In the genomic region with DNA sequence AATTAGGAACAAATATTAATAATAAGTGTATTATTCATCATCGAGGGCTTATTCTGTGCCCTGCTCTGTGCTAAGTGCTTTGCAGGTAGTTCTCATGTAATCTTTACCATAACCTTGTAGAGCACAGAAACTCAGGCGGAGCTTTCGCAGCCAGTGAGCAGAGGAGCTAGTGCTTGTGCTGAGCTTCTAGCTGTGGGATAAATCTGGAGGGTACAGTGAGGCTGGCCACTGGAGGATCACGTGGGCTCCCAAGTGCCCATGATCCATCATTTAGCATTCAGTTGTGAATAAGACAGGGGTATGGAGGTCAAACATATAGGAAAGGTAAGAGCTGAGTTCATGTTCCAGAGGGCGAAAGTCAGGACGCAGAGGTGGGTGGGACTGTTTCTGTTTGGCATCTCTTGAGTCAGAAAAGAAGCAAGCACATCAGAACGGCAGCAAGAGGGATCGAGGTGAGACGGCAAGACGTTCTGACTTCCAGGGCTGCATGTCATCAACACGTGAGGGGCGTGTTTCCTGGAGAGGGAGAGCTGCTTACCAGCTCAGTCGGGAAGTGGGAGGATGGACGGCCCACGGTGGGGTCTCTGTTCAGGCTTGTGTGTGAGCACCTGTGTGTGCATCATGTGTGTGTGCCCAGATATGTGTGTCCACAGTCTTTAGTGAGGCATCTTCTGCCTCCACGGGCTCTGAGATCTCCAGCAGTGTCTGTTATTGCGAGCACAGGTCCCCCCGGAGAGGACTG, we compare ENCODE assay signal across 18 cellular contexts. TPM values are rescaled to one million over a fixed set of nuclear protein-coding genes. Genes with fewer than 3 reads are reported as not detected.
A peak's percentile ranks its signal among the peaks of the same experiment; 100 is the strongest.
DNase-seq lines count a peak whose midpoint lies in the region; ATAC-seq and TF ChIP-seq lines count a peak whose summit lies in the region.
"Had no signal": no experiment of that assay in that cellular context is flagged by ENCODE, and none has a peak within 500 bp of the region (broad histone marks: within the 10 kb centered on the region; RNA-seq: fewer than 3 reads in every experiment).

No MANE protein-coding gene starts in this region.

- intact Hi-C loops in PC-9 (cut with micrococcal nuclease; ENCODE audit: unreplicated experiment) (no loop called here), Calu3 (cut with micrococcal nuclease; ENCODE audit: unreplicated experiment) (no loop called here)

- H3K36me3 Mint-ChIP-seq in Calu3 (ENCODE audit: insufficient read depth, unreplicated experiment), result peaks cover 10% of the 10 kb centered on the region
- H3K36me3 Mint-ChIP-seq: naive thymus-derived CD8-positive, alpha-beta T cell had no signal

- no peaks in the 10 kb centered on the region for H3K27me3 Mint-ChIP-seq in Calu3 (ENCODE audit: unreplicated experiment)

- H3K27ac ChIP-seq in BLaER1, result no peak overlapping the region
- H3K27ac ChIP-seq in PC-9, result peak overlapping the region; percentile 24; the same call in 1 of the 2 replicates
- H3K27ac ChIP-seq: transverse colon had no signal

- H4K20me1 ChIP-seq in BLaER1 (no peaks in the 10 kb centered on the region), PC-9 (ENCODE audit: insufficient read depth) (no peaks in the 10 kb centered on the region)

- no peak overlapping the region for H3K4me3 Mint-ChIP-seq in Calu3 (ENCODE audit: low read depth, unreplicated experiment)
- H3K4me3 Mint-ChIP-seq: dendritic cell treated with granulocyte-macrophage colony-stimulating factor and Interleukin-4, amounts not matched to agents 40 ng/mL and 50 ng/mL, for 4 days; naive thymus-derived CD8-positive, alpha-beta T cell had no signal

- CTCF ChIA-PET in PC-9 (lab: Charles Lee), result interaction anchor here (1.1 to 1.9 kb wide), 4 partner anchors 13 to 23 kb away, joined by 3 to 6 read pairs (median 4); a partner anchor contains a TSS
- CTCF ChIA-PET in Calu3 (lab: Charles Lee), result interaction anchor here (0.8 to 1.6 kb wide), 5 partner anchors 9 to 37 kb away, joined by 3 to 6 read pairs (median 3); no protein-coding TSS in a partner anchor

- no peaks in the 10 kb centered on the region for H3K9me2 ChIP-seq in PC-9 (ENCODE audit: insufficient read depth)

- H3K9ac ChIP-seq in BLaER1, result no peak overlapping the region

- no peaks in the 10 kb centered on the region for H3K9me3 Mint-ChIP-seq in Calu3 (ENCODE audit: low read depth, unreplicated experiment)
- H3K9me3 Mint-ChIP-seq: dendritic cell treated with granulocyte-macrophage colony-stimulating factor and Interleukin-4, amounts not matched to agents 40 ng/mL and 50 ng/mL, for 4 days; naive thymus-derived CD8-positive, alpha-beta T cell had no signal

- ATAC-seq in omental fat pad (ENCODE audit: low FRiP score), result no peak
- ATAC-seq in GM19452 (IDR thresholded peaks at IDR 0.05; ENCODE audit: unreplicated experiment), result no peak
- no peak for ATAC-seq in GM21576 (IDR thresholded peaks at IDR 0.05; ENCODE audit: unreplicated experiment)
- ATAC-seq: HCT116; naive thymus-derived CD8-positive, alpha-beta T cell had no signal

- H3K9me3 ChIP-seq in BLaER1 (no peaks in the 10 kb centered on the region), PC-9 (ENCODE audit: insufficient read depth, low read depth) (no peaks in the 10 kb centered on the region)
- H3K9me3 ChIP-seq: transverse colon had no signal

- peaks cover 36% of the 10 kb centered on the region for H3K4me1 ChIP-seq in BLaER1
- peaks cover 59% of the 10 kb centered on the region for H3K4me1 ChIP-seq in PC-9 (replicated peaks; ENCODE audit: insufficient read depth)

- H3K36me3 ChIP-seq in BLaER1 (no peaks in the 10 kb centered on the region), PC-9 (ENCODE audit: low read depth) (no peaks in the 10 kb centered on the region)
- H3K36me3 ChIP-seq: transverse colon had no signal

- peaks cover 68% of the 10 kb centered on the region for H3K4me1 Mint-ChIP-seq in Calu3 (ENCODE audit: low read depth, unreplicated experiment)
- H3K4me1 Mint-ChIP-seq: naive thymus-derived CD8-positive, alpha-beta T cell had no signal

- no peak for TF ChIP-seq CTCF in PC-9 (conservative IDR thresholded peaks at IDR 0.05)
- no peak for TF ChIP-seq CTCF in omental fat pad (IDR thresholded peaks at IDR 0.05)
- TF ChIP-seq CTCF in Calu3 (IDR thresholded peaks at IDR 0.05; ENCODE audit: unreplicated experiment), result no peak

- no TSS peak for BruUV-seq in PC-9 (replicated peaks; lab: Mats Ljungman, UMichigan)
- BruUV-seq in Calu3 (replicated peaks; lab: Mats Ljungman, UMichigan), result no TSS peak

- no peak for DNase-seq in PC-9
- peak; percentile 0 for DNase-seq in epidermal melanocyte (ENCODE audit: insufficient read length, low spot score)
- DNase-seq in omental fat pad (ENCODE audit: low spot score), result peak; percentile 24
- DNase-seq in globus pallidus (ENCODE audit: low spot score), result no peak
- no peak for DNase-seq in Calu3
- DNase-seq: activated CD4-positive, alpha-beta T cell treated with anti-CD3 and anti-CD28 coated beads for 1 hour; foreskin melanocyte; Karpas-422; NCI-H1048; NCI-H526; stimulated activated naive CD4-positive, alpha-beta T cell; transverse colon had no signal

- H3K27me3 ChIP-seq in BLaER1, result no peaks in the 10 kb centered on the region
- H3K27me3 ChIP-seq in PC-9 (ENCODE audit: insufficient read depth, low read depth), result no peaks in the 10 kb centered on the region
- H3K27me3 ChIP-seq: transverse colon had no signal

- no peak overlapping the region for H2AFZ ChIP-seq in PC-9

- peaks cover 19% of the 10 kb centered on the region; the same call in 1 of the 2 replicates for H3F3A ChIP-seq in PC-9 (ENCODE audit: insufficient read depth, low read depth)

- POLR2A ChIA-PET in PC-9 (lab: Charles Lee; ENCODE audit: unreplicated experiment), result interaction anchor here (0.5 to 3.6 kb wide), 6 partner anchors 8 to 62 kb away, joined by 3 to 26 read pairs (median 5); a partner anchor contains a TSS

- H3K4me2 ChIP-seq in BLaER1, result peak overlapping the region; percentile 47; the same call in 1 of the 2 replicates
- H3K4me2 ChIP-seq in PC-9, result peak overlapping the region; percentile 42; the same call in 1 of the 2 replicates

- H3K79me2 ChIP-seq in PC-9 (ENCODE audit: low read depth), result no peaks in the 10 kb centered on the region

- no peak overlapping the region for H3K27ac Mint-ChIP-seq in Calu3 (ENCODE audit: unreplicated experiment)
- H3K27ac Mint-ChIP-seq: dendritic cell treated with granulocyte-macrophage colony-stimulating factor and Interleukin-4, amounts not matched to agents 40 ng/mL and 50 ng/mL, for 4 days had no signal

- H3K4me3 ChIP-seq in BLaER1 (no peak overlapping the region), PC-9 (no peak overlapping the region)
- H3K4me3 ChIP-seq: transverse colon had no signal

RNA-seq across cellular contexts. Expression of a gene that starts 16.8 kb away (rescaled TPM):
- total RNA-seq in PC-9 (2021), result 84.1 and 94.9 TPM in 2 replicates
- total RNA-seq in omental fat pad, result 1 to 10 TPM in 1 of 4 donors, under 1 TPM in 2, not detected in 1; 0.37 to 5.5 (median 0.75) TPM
- 32.7 and 45.5 TPM in 2 replicates for total RNA-seq in Calu3 (2022)
- total RNA-seq: naive thymus-derived CD8-positive, alpha-beta T cell had no signal

RNA-seq across cellular contexts. Expression of a gene that starts 24.4 kb away (rescaled TPM):
- total RNA-seq in PC-9 (2021), result 3,783 and 4,555 TPM in 2 replicates
- total RNA-seq in omental fat pad, result 100 to 1,000 TPM in 3 of 4 donors, 1 to 10 TPM in 1; 2.5 to 248 (median 111) TPM
- total RNA-seq in Calu3 (2022), result 2,370 and 2,828 TPM in 2 replicates
- total RNA-seq: naive thymus-derived CD8-positive, alpha-beta T cell had no signal

Comparison
In these comparisons a context has a peak if more than half of its experiments do, and no peak if none do; other contexts are left out.
1. DNase-seq: peak in epidermal melanocyte (single experiment) and omental fat pad (single experiment); none in PC-9 (0 of 2), globus pallidus (single experiment) and Calu3 (single experiment).